In genomic region chr20:46638367-46639274, GRCh38 we compare ENCODE assay signal across 23 cellular contexts. TPM values are rescaled to one million over a fixed set of nuclear protein-coding genes. Genes with fewer than 3 reads are reported as not detected.
A peak's percentile ranks its signal among the peaks of the same experiment; 100 is the strongest.
DNase-seq lines count a peak whose midpoint lies in the region; ATAC-seq and TF ChIP-seq lines count a peak whose summit lies in the region.
"Had no signal": no experiment of that assay in that cellular context is flagged by ENCODE, and none has a peak within 500 bp of the region (broad histone marks: within the 10 kb centered on the region; RNA-seq: fewer than 3 reads in every experiment).

No MANE protein-coding gene starts in this region.

- intact Hi-C loops in PC-3 (cut with micrococcal nuclease), result no loop called here

- H3K9me3 ChIP-seq in adipocyte (ENCODE audit: control insufficient read depth, low read length) (no peaks in the 10 kb centered on the region), trophoblast cell (ENCODE audit: insufficient read depth, low read depth, low read length) (no peaks in the 10 kb centered on the region), PC-3 (ENCODE audit: low read length) (no peaks in the 10 kb centered on the region)
- H3K9me3 ChIP-seq: psoas muscle, spleen had no signal

- no peak overlapping the region for H4K12ac ChIP-seq in trophoblast cell (ENCODE audit: low read depth, low read length)

- no TSS peak for BruUV-seq in PC-3 (replicated peaks; lab: Mats Ljungman, UMichigan)

- H3K4me3 Mint-ChIP-seq in GM23338, result no peak overlapping the region
- H3K4me3 Mint-ChIP-seq: activated T-helper 17 cell treated with anti-CD3 and anti-CD28 coated beads, Interleukin-2, amount 50 U/mL, for 72 hours; HFFc6; memory B cell; naive thymus-derived CD8-positive, alpha-beta T cell had no signal

- H2AFZ ChIP-seq in GM23338, result no peak overlapping the region
- peak overlapping the region; percentile 23 for H2AFZ ChIP-seq in trophoblast cell (ENCODE audit: insufficient read depth, low read length, poor library complexity)
- H2AFZ ChIP-seq in PC-3 (ENCODE audit: low read length), result no peak overlapping the region
- H2AFZ ChIP-seq: PC-9 had no signal

- 0 out of 2 replicates have a peak overlapping the region, but pooled peaks have one; percentile 27 for H3K27ac Mint-ChIP-seq in GM23338
- H3K27ac Mint-ChIP-seq: activated T-helper 17 cell treated with anti-CD3 and anti-CD28 coated beads, Interleukin-2, amount 50 U/mL, for 72 hours; HFFc6; memory B cell; naive thymus-derived CD8-positive, alpha-beta T cell had no signal

- H3K9me2 ChIP-seq in GM23338 (ENCODE audit: insufficient read depth), result no peaks in the 10 kb centered on the region
- H3K9me2 ChIP-seq in PC-3 (replicated peaks; ENCODE audit: low read length), result no peaks in the 10 kb centered on the region

- H3K4me3 ChIP-seq in GM23338 (no peak overlapping the region), adipocyte (ENCODE audit: low read length) (no peak overlapping the region), trophoblast cell (ENCODE audit: low read depth, low read length) (no peak overlapping the region), PC-3 (ENCODE audit: low read length) (no peak overlapping the region)
- H3K4me3 ChIP-seq: PC-9, psoas muscle, spleen had no signal

- H3K14ac ChIP-seq in trophoblast cell (ENCODE audit: low read length), result no peak overlapping the region

- TF ChIP-seq CTCF in GM23338 (conservative IDR thresholded peaks at IDR 0.05; ENCODE audit: low read depth in 2 of 2), result no peak
- TF ChIP-seq CTCF in PC-3 (conservative IDR thresholded peaks at IDR 0.05; ENCODE audit: low read depth, low read length), result no peak

- H3K4me1 Mint-ChIP-seq in GM23338, result peaks cover 8% of the 10 kb centered on the region; the same call in 2 of the 3 replicates
- H3K4me1 Mint-ChIP-seq: activated T-helper 17 cell treated with anti-CD3 and anti-CD28 coated beads, Interleukin-2, amount 50 U/mL, for 72 hours; memory B cell; naive thymus-derived CD8-positive, alpha-beta T cell had no signal

- H3K9me3 Mint-ChIP-seq in GM23338, result no peaks in the 10 kb centered on the region; the same call in 1 of the 3 replicates
- H3K9me3 Mint-ChIP-seq: activated T-helper 17 cell treated with anti-CD3 and anti-CD28 coated beads, Interleukin-2, amount 50 U/mL, for 72 hours; HFFc6; memory B cell; naive thymus-derived CD8-positive, alpha-beta T cell had no signal

- H3K36me3 Mint-ChIP-seq in GM23338 (ENCODE audit: low read depth), result no peaks in the 10 kb centered on the region
- H3K36me3 Mint-ChIP-seq: memory B cell; naive thymus-derived CD8-positive, alpha-beta T cell had no signal

- H3K4ac ChIP-seq in trophoblast cell (ENCODE audit: low read depth, low read length), result no peak overlapping the region

- H2BK120ac ChIP-seq in trophoblast cell (ENCODE audit: insufficient read depth, low read length, poor library complexity), result peak overlapping the region; percentile 71

- POLR2A ChIA-PET in PC-3 (lab: Charles Lee; ENCODE audit: unreplicated experiment), result no interaction called here

- CTCF ChIA-PET in PC-3 (lab: Charles Lee), result no interaction called here

- no peak overlapping the region for H3K23ac ChIP-seq in trophoblast cell (ENCODE audit: low read length)

- peaks cover 14% of the 10 kb centered on the region for H3K27me3 Mint-ChIP-seq in GM23338 (ENCODE audit: insufficient read depth, low read depth, poor library complexity)

- no peaks in the 10 kb centered on the region for H3K27me3 ChIP-seq in GM23338 (ENCODE audit: insufficient read depth)
- H3K27me3 ChIP-seq in adipocyte (replicated peaks; ENCODE audit: control insufficient read depth, insufficient read depth, low read length), result peaks cover 5% of the 10 kb centered on the region
- H3K27me3 ChIP-seq in trophoblast cell (ENCODE audit: insufficient read depth, low read length), result no peaks in the 10 kb centered on the region
- no peaks in the 10 kb centered on the region for H3K27me3 ChIP-seq in PC-3 (ENCODE audit: low read length)

- DNase-seq in GM23338 (ENCODE audit: low spot score), result peak; percentile 27
- DNase-seq in adipocyte (ENCODE audit: low read depth), result peak; percentile 12
- DNase-seq in hippocampal formation (lab: John Stamatoyannopoulos, UW), result peak; percentile 35 to 40
- DNase-seq in trophoblast cell, result peak; percentile 93 to 95
- DNase-seq in DMS 273 treated with DMSO at 0.1 percent for 48 hours (lab: John Stamatoyannopoulos, UW), result no peak
- DNase-seq in PC-3, result no peak
- no peak for DNase-seq in activated gamma-delta T cell treated with Interleukin-2 at 50 U/mL for 16 hours
- DNase-seq: activated CD4-positive, alpha-beta T cell treated with anti-CD3 and anti-CD28 coated beads for 1 hour; dermis blood vessel endothelial cell; HFFc6; naive thymus-derived CD8-positive, alpha-beta T cell; NCI-H1694; NCI-H82; PC-9; psoas muscle; spleen; stimulated activated CD4-positive, alpha-beta T cell treated with anti-CD3 and anti-CD28 coated beads, Interleukin-4, amount 100 ng/mL, for 4 hours had no signal

- peak; percentile 53 for ATAC-seq in GM23338
- ATAC-seq in HG03135 (IDR thresholded peaks at IDR 0.05; ENCODE audit: unreplicated experiment), result no peak
- ATAC-seq in PC-3, result no peak
- ATAC-seq: activated T-helper 17 cell treated with anti-CD3 and anti-CD28 coated beads, Interleukin-2, amount 50 U/mL, for 72 hours; esophagus mucosa; naive thymus-derived CD8-positive, alpha-beta T cell; psoas muscle; SK-N-SH treated with all-trans-retinoic acid at 6 μM for 48 hours had no signal

- H3K9ac ChIP-seq in adipocyte (ENCODE audit: low read length) (no peak overlapping the region), trophoblast cell (ENCODE audit: low read length) (no peak overlapping the region), PC-3 (ENCODE audit: low read length) (no peak overlapping the region)

- peak overlapping the region; percentile 89 for H4K91ac ChIP-seq in trophoblast cell (ENCODE audit: low read depth, low read length)

- no peaks in the 10 kb centered on the region for H3F3A ChIP-seq in GM23338 (replicated peaks; ENCODE audit: low read depth)
- no peaks in the 10 kb centered on the region for H3F3A ChIP-seq in PC-3 (ENCODE audit: low read length, unreplicated experiment)

- 0 out of 2 replicates have a peak overlapping the region, but pooled peaks have one; percentile 32 for H3K27ac ChIP-seq in GM23338 (ENCODE audit: low read depth)
- H3K27ac ChIP-seq in trophoblast cell (ENCODE audit: low read depth, low read length), result peak overlapping the region; percentile 89
- no peak overlapping the region for H3K27ac ChIP-seq in PC-3 (ENCODE audit: low read length)
- H3K27ac ChIP-seq: HL-60, PC-9, psoas muscle, spleen had no signal

- no peak overlapping the region for H2BK12ac ChIP-seq in trophoblast cell (ENCODE audit: low read length)

- no peak overlapping the region for H3K18ac ChIP-seq in trophoblast cell (ENCODE audit: low read length)

- WGBS in trophoblast cell (ENCODE audit: extremely low coverage, insufficient coverage, insufficient read length), result no CpG with 5 or more reads among the region's 19 CpGs

- H3K4me2 ChIP-seq in GM23338 (no peak overlapping the region), trophoblast cell (ENCODE audit: low read length) (no peak overlapping the region), PC-3 (ENCODE audit: low read length) (no peak overlapping the region)
- H3K4me2 ChIP-seq: PC-9 had no signal

- H4K8ac ChIP-seq in trophoblast cell (ENCODE audit: low read depth, low read length), result no peak overlapping the region

- no peaks in the 10 kb centered on the region; the same call in 1 of the 2 replicates for H3K4me1 ChIP-seq in GM23338 (ENCODE audit: insufficient read depth)
- H3K4me1 ChIP-seq in adipocyte (ENCODE audit: control insufficient read depth, insufficient read depth, low read length), result no peaks in the 10 kb centered on the region
- peaks cover 27 to 37% of the 10 kb centered on the region in 2 experiments for H3K4me1 ChIP-seq in trophoblast cell (ENCODE audit: control insufficient read depth in 1 of 2, insufficient read depth in 2 of 2, low read length in 2 of 2)
- no peaks in the 10 kb centered on the region for H3K4me1 ChIP-seq in PC-3 (ENCODE audit: insufficient read depth, low read length)
- H3K4me1 ChIP-seq: psoas muscle, spleen had no signal

- H3K79me2 ChIP-seq in GM23338 (replicated peaks; ENCODE audit: insufficient read depth) (no peaks in the 10 kb centered on the region), trophoblast cell (ENCODE audit: control insufficient read depth, insufficient read depth, low read length, poor library complexity) (no peaks in the 10 kb centered on the region), PC-3 (ENCODE audit: low read length) (no peaks in the 10 kb centered on the region)

- H4K20me1 ChIP-seq in GM23338 (replicated peaks; ENCODE audit: insufficient read depth) (no peaks in the 10 kb centered on the region), PC-3 (ENCODE audit: low read length) (no peaks in the 10 kb centered on the region)

- no peaks in the 10 kb centered on the region for H3K36me3 ChIP-seq in GM23338 (ENCODE audit: insufficient read depth)
- no peaks in the 10 kb centered on the region for H3K36me3 ChIP-seq in adipocyte (ENCODE audit: control insufficient read depth, insufficient read depth, low read length, severe bottlenecking)
- H3K36me3 ChIP-seq in trophoblast cell (ENCODE audit: control insufficient read depth in 1 of 2, insufficient read depth in 2 of 2, low read length in 2 of 2), result no peaks in the 10 kb centered on the region
- H3K36me3 ChIP-seq in PC-3 (ENCODE audit: low read depth, low read length), result no peaks in the 10 kb centered on the region
- H3K36me3 ChIP-seq: spleen had no signal

- H3K79me1 ChIP-seq in trophoblast cell (ENCODE audit: low read length), result peaks cover 18% of the 10 kb centered on the region

- peak overlapping the region; percentile 75 for H2BK5ac ChIP-seq in trophoblast cell (ENCODE audit: low read depth, low read length, poor library complexity)

- no peak overlapping the region for H2AK5ac ChIP-seq in trophoblast cell (ENCODE audit: low read length)

TF ChIP-seq in GM23338, 12 proteins besides CTCF, POLR2A, EP300 and RAD21:
- no peak for TF ChIP-seq EZH2phosphoT487 (IDR thresholded peaks at IDR 0.05; ENCODE audit: unreplicated experiment)

RNA-seq across cellular contexts. Expression of gene SLC13A3, which starts 12.6 kb away (rescaled TPM):
- total RNA-seq in GM23338 (2014; rRNA removed; shearing (Covaris generic)), result 8.6 and 9.3 TPM in 2 replicates
- polyA plus RNA-seq in GM23338 (2016; fragmentation: Nextera tagmentation; extraction: Ambion mirVana), result 7.2 and 9.1 TPM in 2 replicates
- polyA plus RNA-seq in trophoblast cell (2013), result 2.9 and 3.4 TPM in 2 replicates
- total RNA-seq in PC-3 (2014; rRNA removed), result not detected in 2 replicates
- total RNA-seq: activated T-helper 17 cell treated with anti-CD3 and anti-CD28 coated beads, Interleukin-2, amount 50 U/mL, for 72 hours; dermis blood vessel endothelial cell had no signal
- polyA plus RNA-seq: naive thymus-derived CD8-positive, alpha-beta T cell had no signal

RNA-seq across cellular contexts. Expression of gene TP53RK, which starts 50.6 kb away (rescaled TPM):
- total RNA-seq in GM23338 (2014; rRNA removed; shearing (Covaris generic)), result 24.3 and 26.0 TPM in 2 replicates
- 23.1 and 24.2 TPM in 2 replicates for polyA plus RNA-seq in GM23338 (2016; fragmentation: Nextera tagmentation; extraction: Ambion mirVana)
- 11.1 and 11.8 TPM in 2 replicates for polyA plus RNA-seq in trophoblast cell (2013)
- total RNA-seq in PC-3 (2014; rRNA removed), result 41.4 and 48.1 TPM in 2 replicates

Comparison
In these comparisons a context has a peak if more than half of its experiments do, and no peak if none do; other contexts are left out.
1. DNase-seq: peak in GM23338 (single experiment), adipocyte (single experiment), hippocampal formation (2 of 2) and trophoblast cell (2 of 2); none in DMS 273 treated with DMSO at 0.1 percent for 48 hours (single experiment), PC-3 (single experiment) and activated gamma-delta T cell treated with Interleukin-2 at 50 U/mL for 16 hours (single experiment).